Comparison of ENCODE assay signal across 11 cellular contexts in the genomic region with DNA sequence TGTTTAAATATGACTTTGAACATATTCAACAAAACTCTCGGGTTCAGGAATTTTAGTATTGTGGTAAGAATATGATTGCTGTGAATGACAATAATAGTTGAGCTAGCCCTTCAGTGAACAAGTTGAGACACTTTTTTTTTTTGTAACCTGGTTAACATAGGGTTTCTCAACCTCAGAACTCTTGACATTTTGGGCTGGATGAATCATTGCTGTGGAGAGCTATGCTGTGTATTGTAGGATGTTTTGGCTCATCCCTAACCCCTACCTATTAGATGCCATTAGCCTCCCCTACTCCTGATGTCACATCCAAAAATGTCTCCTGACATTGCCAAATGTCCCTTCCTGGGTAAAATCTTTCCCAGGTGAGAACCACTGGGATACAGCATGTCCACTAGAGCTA.
DNase-seq lines count a peak whose midpoint lies in the region; ATAC-seq and TF ChIP-seq lines count a peak whose summit lies in the region.
"Had no signal": no experiment of that assay in that cellular context is flagged by ENCODE, and none has a peak within 500 bp of the region (broad histone marks: within the 10 kb centered on the region; RNA-seq: fewer than 3 reads in every experiment).

No MANE protein-coding gene starts in this region.

- H3K9ac ChIP-seq in colonic mucosa (ENCODE audit: low read depth in 2 of 2, low read length in 2 of 2): no peak overlapping the region

- H3K4me1 ChIP-seq in A673 (ENCODE audit: insufficient read depth, low read length, poor library complexity, severe bottlenecking) (no peaks in the 10 kb centered on the region), colonic mucosa (no peaks in the 10 kb centered on the region)

- BruUV-seq in A673 (replicated peaks; lab: Mats Ljungman, UMichigan): no TSS peak

- peaks cover 48% of the 10 kb centered on the region for H3K27me3 ChIP-seq in A673 (replicated peaks; ENCODE audit: insufficient read depth, low read depth, low read length, poor library complexity)
- H3K27me3 ChIP-seq in colonic mucosa: no peaks in the 10 kb centered on the region

- POLR2A ChIA-PET in A673 (lab: Charles Lee; ENCODE audit: low non-redundant PET): interaction anchor here (1.1 kb wide), 1 partner anchor 15 kb away, joined by 4 read pairs; no protein-coding TSS in a partner anchor

- H3K36me3 ChIP-seq in A673 (ENCODE audit: insufficient read depth, low read length, poor library complexity, severe bottlenecking): no peaks in the 10 kb centered on the region
- no peaks in the 10 kb centered on the region for H3K36me3 ChIP-seq in colonic mucosa

- H3K27ac Mint-ChIP-seq in effector memory CD8-positive, alpha-beta T cell: peak overlapping the region; percentile 94 to 96
- H3K27ac Mint-ChIP-seq in stimulated activated naive CD8-positive, alpha-beta T cell treated with anti-CD3 and anti-CD28 coated beads, Interleukin-15, amount 100 ng/mL, for 72 hours: peak overlapping the region; percentile 90 to 94

- H3K36me3 Mint-ChIP-seq in effector memory CD8-positive, alpha-beta T cell (ENCODE audit: insufficient read depth): peaks cover 4% of the 10 kb centered on the region

- peak overlapping the region; percentile 66 to 71 for H3K4me3 Mint-ChIP-seq in effector memory CD8-positive, alpha-beta T cell
- peak overlapping the region; percentile 75 to 79 for H3K4me3 Mint-ChIP-seq in stimulated activated naive CD8-positive, alpha-beta T cell treated with anti-CD3 and anti-CD28 coated beads, Interleukin-15, amount 100 ng/mL, for 72 hours

- H3K9me3 Mint-ChIP-seq in effector memory CD8-positive, alpha-beta T cell: no peaks in the 10 kb centered on the region
- H3K9me3 Mint-ChIP-seq in stimulated activated naive CD8-positive, alpha-beta T cell treated with anti-CD3 and anti-CD28 coated beads, Interleukin-15, amount 100 ng/mL, for 72 hours: peaks cover 0 to 6% of the 10 kb centered on the region in 2 donors

- CTCF ChIA-PET in A673 (lab: Charles Lee): interaction anchor here (0.6 kb wide), 1 partner anchor 190 kb away, joined by 3 read pairs; no protein-coding TSS in a partner anchor

- ATAC-seq in effector memory CD8-positive, alpha-beta T cell (replicated peaks): peak; percentile 49
- ATAC-seq in stimulated activated naive CD8-positive, alpha-beta T cell treated with anti-CD3 and anti-CD28 coated beads, Interleukin-15, amount 100 ng/mL, for 72 hours: peak; percentile 87
- ATAC-seq in GM21390 (IDR thresholded peaks at IDR 0.05; ENCODE audit: unreplicated experiment): no peak

- intact Hi-C loops in A673 (cut with micrococcal nuclease; ENCODE audit: unreplicated experiment) (no loop called here), colonic mucosa (cut with DNase I) (no loop called here)

- no peaks in the 10 kb centered on the region for H3K9me3 ChIP-seq in A673 (ENCODE audit: low read depth, low read length, poor library complexity, severe bottlenecking)
- H3K9me3 ChIP-seq in colonic mucosa: no peaks in the 10 kb centered on the region

- H3K4me3 ChIP-seq in A673 (ENCODE audit: low read depth, low read length, poor library complexity, severe bottlenecking) (no peak overlapping the region), colonic mucosa (no peak overlapping the region)

- no peak overlapping the region for H3K27ac ChIP-seq in A673 (ENCODE audit: low read depth, low read length, poor library complexity, severe bottlenecking)
- H3K27ac ChIP-seq in colonic mucosa: no peak overlapping the region

- H3K27me3 Mint-ChIP-seq in effector memory CD8-positive, alpha-beta T cell: no peaks in the 10 kb centered on the region
- H3K27me3 Mint-ChIP-seq in stimulated activated naive CD8-positive, alpha-beta T cell treated with anti-CD3 and anti-CD28 coated beads, Interleukin-15, amount 100 ng/mL, for 72 hours: no peaks in the 10 kb centered on the region

- DNase-seq in activated gamma-delta T cell treated with Interleukin-2 at 50 U/mL for 16 hours (peak; percentile 18), activated gamma-delta T cell (lab: John Stamatoyannopoulos, UW) (no peak), SW480 (ENCODE audit: low spot score) (peak; percentile 26), A673 (ENCODE audit: low spot score) (no peak), colonic mucosa (no peak)
- no peak for DNase-seq in effector memory CD8-positive, alpha-beta T cell
- peak; percentile 26 to 30 for DNase-seq in stimulated activated naive CD8-positive, alpha-beta T cell treated with anti-CD3 and anti-CD28 coated beads, Interleukin-15, amount 100 ng/mL, for 72 hours
- DNase-seq: hypothalamus, KBM-7, NCI-H2081 had no signal

- TF ChIP-seq CTCF in A673 (conservative IDR thresholded peaks at IDR 0.05; ENCODE audit: low read depth, low read length) (no peak), colonic mucosa (IDR thresholded peaks at IDR 0.05) (no peak)

- peaks cover 59 to 84% of the 10 kb centered on the region in 2 donors for H3K4me1 Mint-ChIP-seq in effector memory CD8-positive, alpha-beta T cell (ENCODE audit: low read depth in 2 of 2)
- H3K4me1 Mint-ChIP-seq in stimulated activated naive CD8-positive, alpha-beta T cell treated with anti-CD3 and anti-CD28 coated beads, Interleukin-15, amount 100 ng/mL, for 72 hours: peaks cover 82% of the 10 kb centered on the region

Comparison
In these comparisons a context has a peak if more than half of its experiments do, and no peak if none do; other contexts are left out.
1. DNase-seq: peak in activated gamma-delta T cell treated with Interleukin-2 at 50 U/mL for 16 hours (single experiment), SW480 (single experiment) and stimulated activated naive CD8-positive, alpha-beta T cell treated with anti-CD3 and anti-CD28 coated beads, Interleukin-15, amount 100 ng/mL, for 72 hours (2 of 2); none in activated gamma-delta T cell (single experiment), effector memory CD8-positive, alpha-beta T cell (0 of 3), A673 (single experiment) and colonic mucosa (single experiment).